ENCODE assay signal across 1 cellular context in genomic region chr6:75446278-75446880, GRCh38.
TF ChIP-seq lines count a peak whose summit lies in the region.

No MANE protein-coding gene starts in this region.

TF ChIP-seq in GM23338, 12 proteins besides CTCF, POLR2A, EP300 and RAD21 (continued from another document):
- TF ChIP-seq REST (IDR thresholded peaks at IDR 0.05; ENCODE audit: unreplicated experiment) (no peak), ZNF331 (CRISPR knock-in tag; IDR thresholded peaks at IDR 0.05; ENCODE audit: low read depth) (no peak), EZH2phosphoT487 (IDR thresholded peaks at IDR 0.05; ENCODE audit: unreplicated experiment) (no peak), CREB1 (CRISPR knock-in tag; IDR thresholded peaks at IDR 0.05; ENCODE audit: low read depth) (no peak), EZH2 (IDR thresholded peaks at IDR 0.05; ENCODE audit: low read depth, unreplicated experiment) (no peak), ZNF462 (CRISPR knock-in tag; IDR thresholded peaks at IDR 0.05) (no peak), STAT1 (IDR thresholded peaks at IDR 0.05; ENCODE audit: unreplicated experiment) (no peak)
